ENCODE assay signal across 20 cellular contexts in genomic region chr10:968546-969199, GRCh38. TPM values are rescaled to one million over a fixed set of nuclear protein-coding genes. Genes with fewer than 3 reads are reported as not detected.
DNase-seq lines count a peak whose midpoint lies in the region; ATAC-seq and TF ChIP-seq lines count a peak whose summit lies in the region.
"Had no signal": no experiment of that assay in that cellular context is flagged by ENCODE, and none has a peak within 500 bp of the region (broad histone marks: within the 10 kb centered on the region; RNA-seq: fewer than 3 reads in every experiment).

No MANE protein-coding gene starts in this region.

- H3K36me3 ChIP-seq in left ventricle myocardium inferior (no peaks in the 10 kb centered on the region), parathyroid adenoma (ENCODE audit: control insufficient read depth, insufficient read depth, low read length) (no peaks in the 10 kb centered on the region), PC-9 (ENCODE audit: low read depth) (no peaks in the 10 kb centered on the region), ovary (no peaks in the 10 kb centered on the region)
- H3K36me3 ChIP-seq: HAP-1 had no signal

- H2AFZ ChIP-seq in parathyroid adenoma (no peak overlapping the region), PC-9 (no peak overlapping the region)

- ATAC-seq in left cardiac atrium: no peak
- no peak for ATAC-seq in GM21576 (IDR thresholded peaks at IDR 0.05; ENCODE audit: unreplicated experiment)

- intact Hi-C loops in left cardiac atrium (cut with DNase I) (no loop called here), left ventricle myocardium inferior (cut with micrococcal nuclease) (no loop called here), PC-9 (cut with micrococcal nuclease; ENCODE audit: unreplicated experiment) (no loop called here), ovary (cut with DNase I) (no loop called here)

- H3K9me3 ChIP-seq in left ventricle myocardium inferior (replicated peaks) (peaks cover 5% of the 10 kb centered on the region), parathyroid adenoma (ENCODE audit: control insufficient read depth, low read length) (no peaks in the 10 kb centered on the region), PC-9 (ENCODE audit: insufficient read depth, low read depth) (no peaks in the 10 kb centered on the region), ovary (no peaks in the 10 kb centered on the region)

- TF ChIP-seq EP300 in ovary (IDR thresholded peaks at IDR 0.05): no peak

- no peak overlapping the region for H3K9ac ChIP-seq in parathyroid adenoma

- WGBS in ovary, 3 donors: 81 to 86% (median 85%) methylated on average over 17 of the region's 17 CpGs

- H3K27ac ChIP-seq in left ventricle myocardium inferior (replicated peaks) (no peak overlapping the region), parathyroid adenoma (no peak overlapping the region), PC-9 (no peak overlapping the region), ovary (no peak overlapping the region)
- H3K27ac ChIP-seq: C4-2B had no signal

- peaks cover 5% of the 10 kb centered on the region for H3K27me3 ChIP-seq in left ventricle myocardium inferior (ENCODE audit: low read depth)
- no peaks in the 10 kb centered on the region for H3K27me3 ChIP-seq in parathyroid adenoma (ENCODE audit: control insufficient read depth, insufficient read depth, low read length)
- H3K27me3 ChIP-seq in PC-9 (ENCODE audit: insufficient read depth, low read depth): peaks cover 4% of the 10 kb centered on the region; the same call in 1 of the 2 replicates
- no peaks in the 10 kb centered on the region for H3K27me3 ChIP-seq in ovary

- CTCF ChIA-PET in PC-9 (lab: Charles Lee): no interaction called here

- H3K79me2 ChIP-seq in parathyroid adenoma (no peaks in the 10 kb centered on the region), PC-9 (ENCODE audit: low read depth) (no peaks in the 10 kb centered on the region)

- H3K4me1 ChIP-seq in left ventricle myocardium inferior (peaks cover 11% of the 10 kb centered on the region), parathyroid adenoma (peaks cover 19% of the 10 kb centered on the region), PC-9 (replicated peaks; ENCODE audit: insufficient read depth) (peaks cover 11% of the 10 kb centered on the region; the same call in 1 of the 2 replicates), ovary (ENCODE audit: insufficient read depth) (peaks cover 6% of the 10 kb centered on the region)

- no peaks in the 10 kb centered on the region for H3K9me2 ChIP-seq in PC-9 (ENCODE audit: insufficient read depth)

- H3K4me3 ChIP-seq in left ventricle myocardium inferior: no peak overlapping the region
- H3K4me3 ChIP-seq in parathyroid adenoma (ENCODE audit: low read depth, low read length): no peak overlapping the region
- no peak overlapping the region for H3K4me3 ChIP-seq in PC-9
- no peak overlapping the region for H3K4me3 ChIP-seq in ovary
- H3K4me3 ChIP-seq: HAP-1 had no signal

- DNase-seq in left cardiac atrium (peak; percentile 3), left ventricle myocardium inferior (no peak), dermis blood vessel endothelial cell (peak; percentile 17), PC-9 (no peak), COLO668 (lab: John Stamatoyannopoulos, UW; ENCODE audit: unreplicated experiment) (no peak), ovary (no peak)
- DNase-seq: DMS53, IMR-90, Kasumi-1, NCI-H1105 treated with DMSO at 0.1 percent for 48 hours, NCI-H187, NCI-H526 treated with DMSO at 0.1 percent for 48 hours, SHP77 treated with DMSO at 0.1 percent for 48 hours had no signal

- BruUV-seq in PC-9 (replicated peaks; lab: Mats Ljungman, UMichigan): no TSS peak

- H4K20me1 ChIP-seq in PC-9 (ENCODE audit: insufficient read depth): no peaks in the 10 kb centered on the region

- H3F3A ChIP-seq in PC-9 (ENCODE audit: insufficient read depth, low read depth): no peaks in the 10 kb centered on the region

- POLR2A ChIA-PET in PC-9 (lab: Charles Lee; ENCODE audit: unreplicated experiment): no interaction called here

- TF ChIP-seq POLR2A in ovary (IDR thresholded peaks at IDR 0.05): no peak

- TF ChIP-seq CTCF in left ventricle myocardium inferior (IDR thresholded peaks at IDR 0.05; ENCODE audit: borderline replicate concordance) (no peak), parathyroid adenoma (IDR thresholded peaks at IDR 0.05) (no peak), PC-9 (conservative IDR thresholded peaks at IDR 0.05) (no peak), ovary (IDR thresholded peaks at IDR 0.05) (no peak)

- H3K4me2 ChIP-seq in parathyroid adenoma (ENCODE audit: low read length) (peak overlapping the region; percentile 37), PC-9 (no peak overlapping the region)

RNA-seq across cellular contexts. Expression of gene GTPBP4, which starts 19.6 kb away (rescaled TPM):
- total RNA-seq in left cardiac atrium (10 to 100 TPM; 25.0 to 37.7 TPM), left ventricle myocardium inferior (33.8 TPM), dermis blood vessel endothelial cell (40.0 and 42.0 TPM in 2 replicates), PC-9 (2021) (62.5 and 74.1 TPM in 2 replicates), ovary (10 to 100 TPM; 17.9 to 44.7 (median 30.5) TPM)
- polyA plus RNA-seq in ovary: 10 to 100 TPM; 18.4 to 32.7 TPM

RNA-seq across cellular contexts. Expression of gene LARP4B, which starts 37.2 kb away (rescaled TPM):
- total RNA-seq in left cardiac atrium: 10 to 100 TPM; 45.3 to 53.9 TPM
- total RNA-seq in left ventricle myocardium inferior: 64.2 TPM
- 23.5 and 33.4 TPM in 2 replicates for total RNA-seq in dermis blood vessel endothelial cell
- total RNA-seq in PC-9 (2021): 93.4 and 109 TPM in 2 replicates
- 10 to 100 TPM; 32.9 to 77.8 (median 56.2) TPM for total RNA-seq in ovary
- 10 to 100 TPM; 14.4 to 21.1 TPM for polyA plus RNA-seq in ovary

RNA-seq across cellular contexts. Expression of gene IDI2, which starts 57.0 kb away (rescaled TPM):
- total RNA-seq in left cardiac atrium (not detected), left ventricle myocardium inferior (0.33 TPM), dermis blood vessel endothelial cell (not detected in 2 replicates), PC-9 (2021) (not detected in 2 replicates), ovary (not detected)
- not detected for polyA plus RNA-seq in ovary
- total RNA-seq: HT1080, IMR-90, OCI-LY7, RPMI7951 had no signal
- polyA plus RNA-seq: IMR-90 had no signal

Comparison
In these comparisons a context has a peak if more than half of its experiments do, and no peak if none do; other contexts are left out.
1. DNase-seq: peak in left cardiac atrium (single experiment) and dermis blood vessel endothelial cell (single experiment); none in left ventricle myocardium inferior (single experiment), PC-9 (0 of 2), COLO668 (single experiment) and ovary (0 of 5).